24 cellular contexts compared by ENCODE assay signal in genomic region chr9:125579030-125579932, GRCh38.
"Had no signal": no experiment of that assay in that cellular context is flagged by ENCODE, and none has a peak within 500 bp of the region (broad histone marks: within the 10 kb centered on the region; RNA-seq: fewer than 3 reads in every experiment).

No MANE protein-coding gene starts in this region.

- H3K4me1 ChIP-seq: Peyer's patch had no signal

- H3K27me3 Mint-ChIP-seq: activated CD4-positive, alpha-beta T cell treated with anti-CD3 and anti-CD28 coated beads, Interleukin-2, amount 10 ng/mL, durations not matched to agents 24 days and 14 days; activated CD8-positive, alpha-beta memory T cell treated with anti-CD3 and anti-CD28 coated beads, Interleukin-2, amount 10 ng/mL, durations not matched to agents 7 days and 5 days; activated naive CD8-positive, alpha-beta T cell treated with anti-CD3 and anti-CD28 coated beads, Interleukin-2, amount 50 U/mL, for 24 hours; brain; T-helper 17 cell had no signal

- ATAC-seq: activated CD8-positive, alpha-beta memory T cell treated with anti-CD3 and anti-CD28 coated beads, Interleukin-2, amount 10 ng/mL, durations not matched to agents 7 days and 5 days; activated naive CD4-positive, alpha-beta T cell treated with anti-CD3 and anti-CD28 coated beads, Interleukin-2, amount 50 U/mL, for 72 hours; activated naive CD8-positive, alpha-beta T cell treated with anti-CD3 and anti-CD28 coated beads, Interleukin-2, amount 50 U/mL, for 24 hours; activated T-cell treated with anti-CD3 and anti-CD28 coated beads, Interleukin-2, amount 50 U/mL, for 4 hours; T-helper 17 cell; WTC11 had no signal

- H3K9me3 ChIP-seq: MG63, Peyer's patch had no signal

- H3K27me3 ChIP-seq: MG63, Peyer's patch had no signal

- H3K36me3 ChIP-seq: Peyer's patch had no signal

- H3K27ac Mint-ChIP-seq: activated CD4-positive, alpha-beta T cell treated with anti-CD3 and anti-CD28 coated beads, Interleukin-2, amount 10 ng/mL, durations not matched to agents 24 days and 14 days; activated CD8-positive, alpha-beta memory T cell treated with anti-CD3 and anti-CD28 coated beads, Interleukin-2, amount 10 ng/mL, durations not matched to agents 7 days and 5 days; activated naive CD8-positive, alpha-beta T cell treated with anti-CD3 and anti-CD28 coated beads, Interleukin-2, amount 50 U/mL, for 24 hours; brain; T-helper 17 cell; WTC11 had no signal

- H3K4me3 ChIP-seq: MG63, Peyer's patch had no signal

- DNase-seq: activated CD4-positive, alpha-beta T cell treated with anti-CD3 and anti-CD28 coated beads, Interleukin-2, amount 10 ng/mL, durations not matched to agents 24 days and 14 days; activated CD4-positive, alpha-beta T cell treated with anti-CD3 and anti-CD28 coated beads, Interleukin-2, amount 50 U/mL, for 48 hours; activated CD4-positive, CD25-positive, alpha-beta regulatory T cell treated with anti-CD3 and anti-CD28 coated beads, Interleukin-2, amount 50 U/mL, for 72 hours; activated CD8-positive, alpha-beta memory T cell treated with anti-CD3 and anti-CD28 coated beads, Interleukin-2, amount 10 ng/mL, durations not matched to agents 7 days and 5 days; activated effector memory CD4-positive, alpha-beta T cell treated with anti-CD3 and anti-CD28 coated beads, Interleukin-2, amount 50 U/mL, for 16 hours; activated naive CD4-positive, alpha-beta T cell treated with Interleukin-2 at 50 U/mL for 16 hours; activated naive CD8-positive, alpha-beta T cell treated with anti-CD3 and anti-CD28 coated beads, Interleukin-2, amount 50 U/mL, for 24 hours; activated T-cell treated with anti-CD3 and anti-CD28 coated beads, Interleukin-2, amount 50 U/mL, for 4 hours; amniotic stem cell; MG63; NCI-H1105; NCI-H1436; NCI-H1694 treated with DMSO at 0.1 percent for 48 hours; NCI-H2029 treated with DMSO at 0.1 percent for 48 hours; NCI-H345; NCI-H510A; NCI-H69; Peyer's patch; SIG-M5; T-helper 17 cell; T-helper 9 cell had no signal

- H3K4me1 Mint-ChIP-seq: activated CD4-positive, alpha-beta T cell treated with anti-CD3 and anti-CD28 coated beads, Interleukin-2, amount 10 ng/mL, durations not matched to agents 24 days and 14 days; activated CD8-positive, alpha-beta memory T cell treated with anti-CD3 and anti-CD28 coated beads, Interleukin-2, amount 10 ng/mL, durations not matched to agents 7 days and 5 days; activated naive CD8-positive, alpha-beta T cell treated with anti-CD3 and anti-CD28 coated beads, Interleukin-2, amount 50 U/mL, for 24 hours; brain; T-helper 17 cell; WTC11 had no signal

- H3K27ac ChIP-seq: Peyer's patch had no signal

- H3K4me3 Mint-ChIP-seq: activated CD4-positive, alpha-beta T cell treated with anti-CD3 and anti-CD28 coated beads, Interleukin-2, amount 10 ng/mL, durations not matched to agents 24 days and 14 days; activated CD8-positive, alpha-beta memory T cell treated with anti-CD3 and anti-CD28 coated beads, Interleukin-2, amount 10 ng/mL, durations not matched to agents 7 days and 5 days; activated naive CD8-positive, alpha-beta T cell treated with anti-CD3 and anti-CD28 coated beads, Interleukin-2, amount 50 U/mL, for 24 hours; activated T-cell treated with anti-CD3 and anti-CD28 coated beads, Interleukin-2, amount 50 U/mL, for 4 hours; brain; T-helper 17 cell; WTC11 had no signal
